In the genomic region with DNA sequence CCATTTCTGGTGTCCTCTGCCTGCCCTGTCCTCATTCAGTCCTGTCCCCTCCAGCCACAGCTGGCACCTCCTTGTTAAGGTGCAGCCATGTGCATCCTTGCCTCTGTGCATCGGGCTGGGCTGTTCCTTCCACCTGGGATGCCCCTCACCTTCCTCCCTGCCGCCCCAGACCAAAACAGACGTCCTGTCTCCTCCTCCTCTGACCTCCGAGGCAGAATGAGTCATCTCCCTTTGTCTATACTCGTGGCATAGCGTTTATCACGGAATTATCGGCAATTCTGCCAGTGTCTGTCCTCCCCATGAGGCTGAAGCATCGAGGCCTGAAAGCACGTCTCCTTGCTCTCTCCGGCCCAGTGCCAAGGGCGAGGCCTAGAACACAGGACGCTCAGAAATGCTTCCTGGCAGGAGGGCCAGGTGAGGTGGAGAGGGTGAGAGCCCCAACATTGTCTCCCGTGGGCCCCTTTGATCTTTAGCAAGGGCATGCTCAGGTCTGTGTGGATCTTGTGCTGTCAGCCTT, we compare ENCODE assay signal across 8 cellular contexts. TPM values are rescaled to one million over a fixed set of nuclear protein-coding genes. Genes with fewer than 3 reads are reported as not detected.
DNase-seq lines count a peak whose midpoint lies in the region; ATAC-seq and TF ChIP-seq lines count a peak whose summit lies in the region.

No MANE protein-coding gene starts in this region.

- peaks cover 8% of the 10 kb centered on the region for H3K36me3 Mint-ChIP-seq in nephron progenitor cell (ENCODE audit: low read depth)

- no peak for TF ChIP-seq CTCF in nephron progenitor cell (IDR thresholded peaks at IDR 0.05)

- DNase-seq in DMS53 (lab: John Stamatoyannopoulos, UW) (peak; percentile 91), NCI-H2227 (lab: John Stamatoyannopoulos, UW; ENCODE audit: unreplicated experiment) (peak; percentile 45), dermis microvascular lymphatic vessel endothelial cell (ENCODE audit: low read depth in 2 of 2) (peak; percentile 83 to 93), nephron progenitor cell (no peak), NCI-H1092 (lab: John Stamatoyannopoulos, UW) (no peak)

- no peaks in the 10 kb centered on the region for H3K9me3 Mint-ChIP-seq in nephron progenitor cell

- peaks cover 9% of the 10 kb centered on the region for H3K27me3 Mint-ChIP-seq in nephron progenitor cell (ENCODE audit: low read depth, poor library complexity)

- peak overlapping the region; percentile 28 for H3K4me3 Mint-ChIP-seq in nephron progenitor cell

- H3K4me1 Mint-ChIP-seq in nephron progenitor cell: peaks cover 61% of the 10 kb centered on the region

- peak overlapping the region; percentile 82 for H3K27ac Mint-ChIP-seq in nephron progenitor cell

- ATAC-seq in HG03025 (IDR thresholded peaks at IDR 0.05; ENCODE audit: low FRiP score, unreplicated experiment): no peak
- ATAC-seq in GM21576 (IDR thresholded peaks at IDR 0.05; ENCODE audit: unreplicated experiment): no peak
- ATAC-seq in GM21526 (IDR thresholded peaks at IDR 0.05; ENCODE audit: low FRiP score, unreplicated experiment): no peak

RNA-seq across cellular contexts. Expression of a gene that starts 4.6 kb away (rescaled TPM):
- total RNA-seq in dermis microvascular lymphatic vessel endothelial cell: 6.0 and 10.6 TPM in 2 replicates

Comparison
In these comparisons a context has a peak if more than half of its experiments do, and no peak if none do; other contexts are left out.
1. DNase-seq: peak in DMS53 (single experiment), NCI-H2227 (single experiment) and dermis microvascular lymphatic vessel endothelial cell (2 of 2); none in nephron progenitor cell (single experiment) and NCI-H1092 (single experiment).